In genomic region chr6:14210663-14211595, GRCh38 we compare ENCODE assay signal across 8 cellular contexts.
A peak's percentile ranks its signal among the peaks of the same experiment; 100 is the strongest.
DNase-seq lines count a peak whose midpoint lies in the region; ATAC-seq and TF ChIP-seq lines count a peak whose summit lies in the region.

No MANE protein-coding gene starts in this region.

- peaks cover 29% of the 10 kb centered on the region for H3K4me1 Mint-ChIP-seq in activated T-helper 1 cell treated with anti-CD3 and anti-CD28 coated beads, Interleukin-12 subunit alpha, Interleukin-12 subunit beta, Interleukin-2, Interleukin-4 antibody, amounts not matched to agents 30 ng/mL and 10 ng/mL and 1 ng/mL, durations not matched to agents 14 hours and 24 hours and 36 hours (ENCODE audit: low read depth)
- peaks cover 0 to 15% (median 11%) of the 10 kb centered on the region in 7 donors for H3K4me1 Mint-ChIP-seq in naive thymus-derived CD4-positive, alpha-beta T cell
- H3K4me1 Mint-ChIP-seq in stimulated activated memory B cell treated with anti-CD40 and anti-IgM and Interleukin-4, amounts not matched to agents 10 μg/mL and 1 μg/mL and 100 μg/mL, for 72 hours = peaks cover 45% of the 10 kb centered on the region

- peak; percentile 58 to 65 for TF ChIP-seq POLR2A in Peyer's patch (IDR thresholded peaks at IDR 0.05)

- H3K36me3 ChIP-seq in DND-41 (ENCODE audit: insufficient read depth, low read length) = no peaks in the 10 kb centered on the region
- no peaks in the 10 kb centered on the region for H3K36me3 ChIP-seq in Peyer's patch
- no peaks in the 10 kb centered on the region for H3K36me3 ChIP-seq in fibroblast of lung (ENCODE audit: control insufficient read depth, insufficient read depth, low read length)
- H3K36me3 ChIP-seq in naive thymus-derived CD4-positive, alpha-beta T cell (ENCODE audit: control insufficient read depth in 2 of 3, insufficient read depth in 3 of 3, low read length in 3 of 3) = no peaks in the 10 kb centered on the region

- TF ChIP-seq CTCF in DND-41 (IDR thresholded peaks at IDR 0.05; ENCODE audit: borderline replicate concordance, extremely low read depth, low read length, poor library complexity, severe bottlenecking) = peak; percentile 84
- peak; percentile 61 to 99 (median 95) for TF ChIP-seq CTCF in Peyer's patch (IDR thresholded peaks at IDR 0.05)
- peak; percentile 18 to 39 for TF ChIP-seq CTCF in fibroblast of lung (conservative IDR thresholded peaks at IDR 0.05 in 1 of 2, IDR thresholded peaks at IDR 0.05 in 1 of 2; ENCODE audit: low read depth in 1 of 2, low read length in 2 of 2)

- H2AFZ ChIP-seq in DND-41 (ENCODE audit: low read depth, low read length) (peak overlapping the region; percentile 72), fibroblast of lung (ENCODE audit: low read length) (peak overlapping the region; percentile 83)

- POLR2A ChIA-PET in naive thymus-derived CD4-positive, alpha-beta T cell (lab: Charles Lee) = interaction anchor here (0.7 kb wide), 1 partner anchor 65 kb away, joined by 3 read pairs; no protein-coding TSS in a partner anchor

- H3K27ac ChIP-seq in DND-41 (ENCODE audit: low read length) (peak overlapping the region; percentile 77), Peyer's patch (peak overlapping the region; percentile 82 to 87 (median 84)), fibroblast of lung (ENCODE audit: insufficient read depth, low read length) (peak overlapping the region; percentile 81)
- H3K27ac ChIP-seq in naive thymus-derived CD4-positive, alpha-beta T cell (ENCODE audit: low read depth, low read length) = peak overlapping the region; percentile 65

- H3K4me1 ChIP-seq in DND-41 (ENCODE audit: insufficient read depth, low read length) (peaks cover 25% of the 10 kb centered on the region), Peyer's patch (peaks cover 0 to 11% (median 8%) of the 10 kb centered on the region in 4 donors), fibroblast of lung (ENCODE audit: control insufficient read depth, extremely low read depth, insufficient read depth, low read length) (no peaks in the 10 kb centered on the region)
- peaks cover 8 to 14% of the 10 kb centered on the region in 2 donors for H3K4me1 ChIP-seq in naive thymus-derived CD4-positive, alpha-beta T cell (ENCODE audit: control insufficient read depth in 2 of 2, insufficient read depth in 2 of 2, low read length in 2 of 2)

- H3K4me3 ChIP-seq in DND-41 (ENCODE audit: low read depth in 1 of 2, low read length in 2 of 2) = peak overlapping the region; percentile 12 to 62; a peak in 3 of 4 replicates
- peak overlapping the region; percentile 60 to 90 (median 72) for H3K4me3 ChIP-seq in Peyer's patch
- H3K4me3 ChIP-seq in fibroblast of lung (replicated peaks in 1 of 4; ENCODE audit: control extremely low read depth in 1 of 4, insufficient read depth in 1 of 4, low read depth in 3 of 4, low read length in 4 of 4) = peak overlapping the region; percentile 59 to 87 (median 72)
- H3K4me3 ChIP-seq in naive thymus-derived CD4-positive, alpha-beta T cell (ENCODE audit: low read length) = peak overlapping the region; percentile 73

- no peaks in the 10 kb centered on the region for H3K36me3 Mint-ChIP-seq in activated T-helper 1 cell treated with anti-CD3 and anti-CD28 coated beads, Interleukin-12 subunit alpha, Interleukin-12 subunit beta, Interleukin-2, Interleukin-4 antibody, amounts not matched to agents 30 ng/mL and 10 ng/mL and 1 ng/mL, durations not matched to agents 14 hours and 24 hours and 36 hours (ENCODE audit: low read depth)
- H3K36me3 Mint-ChIP-seq in naive thymus-derived CD4-positive, alpha-beta T cell = peaks cover 0 to 2% (median 0%) of the 10 kb centered on the region in 5 donors
- peaks cover 26% of the 10 kb centered on the region for H3K36me3 Mint-ChIP-seq in stimulated activated memory B cell treated with anti-CD40 and anti-IgM and Interleukin-4, amounts not matched to agents 10 μg/mL and 1 μg/mL and 100 μg/mL, for 72 hours

- no peaks in the 10 kb centered on the region for H3K79me2 ChIP-seq in DND-41 (ENCODE audit: insufficient read depth, low read length)
- no peaks in the 10 kb centered on the region for H3K79me2 ChIP-seq in fibroblast of lung (ENCODE audit: control insufficient read depth, insufficient read depth, low read length)

- CTCF ChIA-PET in naive thymus-derived CD4-positive, alpha-beta T cell (lab: Charles Lee) = interaction anchor here (0.6 to 1.9 kb wide), 15 partner anchors 18 to 1358 kb away, joined by 3 to 9 read pairs (median 4); no protein-coding TSS in a partner anchor

- in situ Hi-C loops in KBM-7 (cut with MboI; ENCODE audit: low pct_unique_long_range_greater_than_20kb, low sequenced_read_pairs) = no loop called here

- DNase-seq in DND-41 = peak; percentile 85
- peak; percentile 89 for DNase-seq in KBM-7
- DNase-seq in Peyer's patch = peak; percentile 91 to 97 (median 97)
- DNase-seq in activated T-helper 1 cell treated with anti-CD3 and anti-CD28 coated beads, Interleukin-12 subunit alpha, Interleukin-12 subunit beta, Interleukin-2, Interleukin-4 antibody, amounts not matched to agents 30 ng/mL and 10 ng/mL and 1 ng/mL, durations not matched to agents 14 hours and 24 hours and 36 hours (ENCODE audit: low spot score) = peak; percentile 91
- peak; percentile 83 to 84 for DNase-seq in fibroblast of lung (ENCODE audit: low read depth in 2 of 2)
- peak; percentile 79 to 98 (median 87) for DNase-seq in naive thymus-derived CD4-positive, alpha-beta T cell

- H3K9me3 Mint-ChIP-seq in activated T-helper 1 cell treated with anti-CD3 and anti-CD28 coated beads, Interleukin-12 subunit alpha, Interleukin-12 subunit beta, Interleukin-2, Interleukin-4 antibody, amounts not matched to agents 30 ng/mL and 10 ng/mL and 1 ng/mL, durations not matched to agents 14 hours and 24 hours and 36 hours = no peaks in the 10 kb centered on the region
- no peaks in the 10 kb centered on the region for H3K9me3 Mint-ChIP-seq in naive thymus-derived CD4-positive, alpha-beta T cell
- no peaks in the 10 kb centered on the region for H3K9me3 Mint-ChIP-seq in stimulated activated memory B cell treated with anti-CD40 and anti-IgM and Interleukin-4, amounts not matched to agents 10 μg/mL and 1 μg/mL and 100 μg/mL, for 72 hours

- intact Hi-C loops in activated T-helper 1 cell treated with anti-CD3 and anti-CD28 coated beads, Interleukin-12 subunit alpha, Interleukin-12 subunit beta, Interleukin-2, Interleukin-4 antibody, amounts not matched to agents 30 ng/mL and 10 ng/mL and 1 ng/mL, durations not matched to agents 14 hours and 24 hours and 36 hours (cut with micrococcal nuclease) = loop anchor here (1.0 to 10.0 kb wide), 12 partner anchors 241 to 1412 kb away; no protein-coding TSS in a partner anchor
- intact Hi-C loops in naive thymus-derived CD4-positive, alpha-beta T cell (cut with micrococcal nuclease) = loop anchor here (1.0 to 10.0 kb wide), 22 partner anchors 66 to 1412 kb away; partner anchors contain the start of genes CD83 (in 1 of the 2) and JARID2 (in 1 of the 2)

- H3K9me3 ChIP-seq in DND-41 (ENCODE audit: insufficient read depth, low read length, severe bottlenecking) (no peaks in the 10 kb centered on the region), Peyer's patch (no peaks in the 10 kb centered on the region), fibroblast of lung (ENCODE audit: control insufficient read depth, insufficient read depth, low read depth, low read length) (no peaks in the 10 kb centered on the region)
- H3K9me3 ChIP-seq in naive thymus-derived CD4-positive, alpha-beta T cell (ENCODE audit: control insufficient read depth in 2 of 3, low read length in 3 of 3) = no peaks in the 10 kb centered on the region

- ATAC-seq in DND-41 (ENCODE audit: insufficient read depth, low read depth) (peak; percentile 87), GM21717 (IDR thresholded peaks at IDR 0.05; ENCODE audit: unreplicated experiment) (peak; percentile 89)
- ATAC-seq in naive thymus-derived CD4-positive, alpha-beta T cell = peak; percentile 95
- ATAC-seq in stimulated activated memory B cell treated with anti-CD40 and anti-IgM and Interleukin-4, amounts not matched to agents 10 μg/mL and 1 μg/mL and 100 μg/mL, for 72 hours = peak; percentile 97

- H3K27me3 Mint-ChIP-seq in activated T-helper 1 cell treated with anti-CD3 and anti-CD28 coated beads, Interleukin-12 subunit alpha, Interleukin-12 subunit beta, Interleukin-2, Interleukin-4 antibody, amounts not matched to agents 30 ng/mL and 10 ng/mL and 1 ng/mL, durations not matched to agents 14 hours and 24 hours and 36 hours (ENCODE audit: insufficient read depth) = peaks cover 6% of the 10 kb centered on the region
- no peaks in the 10 kb centered on the region for H3K27me3 Mint-ChIP-seq in naive thymus-derived CD4-positive, alpha-beta T cell
- no peaks in the 10 kb centered on the region for H3K27me3 Mint-ChIP-seq in stimulated activated memory B cell treated with anti-CD40 and anti-IgM and Interleukin-4, amounts not matched to agents 10 μg/mL and 1 μg/mL and 100 μg/mL, for 72 hours

- H3K27me3 ChIP-seq in DND-41 (ENCODE audit: insufficient read depth, low read length, poor library complexity) = no peaks in the 10 kb centered on the region
- H3K27me3 ChIP-seq in Peyer's patch = no peaks in the 10 kb centered on the region
- no peaks in the 10 kb centered on the region for H3K27me3 ChIP-seq in fibroblast of lung (ENCODE audit: control insufficient read depth, insufficient read depth, low read length)
- no peaks in the 10 kb centered on the region for H3K27me3 ChIP-seq in naive thymus-derived CD4-positive, alpha-beta T cell (ENCODE audit: control insufficient read depth in 2 of 2, insufficient read depth in 2 of 2, low read length in 2 of 2)

- peak overlapping the region; percentile 71 for H3K4me2 ChIP-seq in DND-41 (ENCODE audit: insufficient read depth, low read length)
- peak overlapping the region; percentile 91 for H3K4me2 ChIP-seq in fibroblast of lung (ENCODE audit: extremely low read depth, insufficient read depth, low read length)

- H3K9ac ChIP-seq in DND-41 (ENCODE audit: low read depth, low read length) (peak overlapping the region; percentile 63), fibroblast of lung (ENCODE audit: insufficient read depth, low read length) (peak overlapping the region; percentile 76)

- H4K20me1 ChIP-seq in DND-41 (ENCODE audit: insufficient read depth, low read length) (no peaks in the 10 kb centered on the region), fibroblast of lung (ENCODE audit: control insufficient read depth, extremely low read depth, insufficient read depth, low read length) (no peaks in the 10 kb centered on the region)

- peak overlapping the region; percentile 80 for H3K4me3 Mint-ChIP-seq in activated T-helper 1 cell treated with anti-CD3 and anti-CD28 coated beads, Interleukin-12 subunit alpha, Interleukin-12 subunit beta, Interleukin-2, Interleukin-4 antibody, amounts not matched to agents 30 ng/mL and 10 ng/mL and 1 ng/mL, durations not matched to agents 14 hours and 24 hours and 36 hours
- peak overlapping the region; percentile 81 to 90 (median 87) for H3K4me3 Mint-ChIP-seq in naive thymus-derived CD4-positive, alpha-beta T cell
- H3K4me3 Mint-ChIP-seq in stimulated activated memory B cell treated with anti-CD40 and anti-IgM and Interleukin-4, amounts not matched to agents 10 μg/mL and 1 μg/mL and 100 μg/mL, for 72 hours = peak overlapping the region; percentile 84

- peak overlapping the region; percentile 70 for H3K27ac Mint-ChIP-seq in activated T-helper 1 cell treated with anti-CD3 and anti-CD28 coated beads, Interleukin-12 subunit alpha, Interleukin-12 subunit beta, Interleukin-2, Interleukin-4 antibody, amounts not matched to agents 30 ng/mL and 10 ng/mL and 1 ng/mL, durations not matched to agents 14 hours and 24 hours and 36 hours
- peak overlapping the region; percentile 6 to 93 (median 73) for H3K27ac Mint-ChIP-seq in naive thymus-derived CD4-positive, alpha-beta T cell
- peak overlapping the region; percentile 92 for H3K27ac Mint-ChIP-seq in stimulated activated memory B cell treated with anti-CD40 and anti-IgM and Interleukin-4, amounts not matched to agents 10 μg/mL and 1 μg/mL and 100 μg/mL, for 72 hours

Comparison
In these comparisons a context has a peak if more than half of its experiments do, and no peak if none do; other contexts are left out.
1. Peak in every context shown above with its lines: DNase-seq, ATAC-seq, H3K4me3 ChIP-seq and H3K27ac ChIP-seq.
2. CTCF ChIP-seq: peak in every context shown above with its lines; median percentile 95 in Peyer's patch; 84 in DND-41; 28 in fibroblast of lung.